Comparison of ENCODE assay signal across 11 cellular contexts in genomic region chr16:56847173-56847948, GRCh38. TPM values are rescaled to one million over a fixed set of nuclear protein-coding genes. Genes with fewer than 3 reads are reported as not detected.
DNase-seq lines count a peak whose midpoint lies in the region; ATAC-seq and TF ChIP-seq lines count a peak whose summit lies in the region.
"Had no signal": no experiment of that assay in that cellular context is flagged by ENCODE, and none has a peak within 500 bp of the region (broad histone marks: within the 10 kb centered on the region; RNA-seq: fewer than 3 reads in every experiment).

No MANE protein-coding gene starts in this region.

- no peaks in the 10 kb centered on the region for H3K9me2 ChIP-seq in OCI-LY7 (ENCODE audit: insufficient read depth, low read length)

- peak; percentile 41 for DNase-seq in DND-41
- DNase-seq in OCI-LY7 (ENCODE audit: low spot score) = peak; percentile 53
- DNase-seq in chondrocyte (ENCODE audit: low spot score) = no peak
- DNase-seq in KG1 (lab: John Stamatoyannopoulos, UW) = no peak
- DNase-seq in COR-L47 (lab: John Stamatoyannopoulos, UW) = no peak
- DNase-seq: activated effector memory CD4-positive, alpha-beta T cell treated with Interleukin-2 at 50 U/mL for 16 hours; H7 had no signal

- H4K20me1 ChIP-seq in DND-41 (ENCODE audit: insufficient read depth, low read length) = no peaks in the 10 kb centered on the region
- H4K20me1 ChIP-seq in OCI-LY7 (ENCODE audit: insufficient read depth, low read length) = no peaks in the 10 kb centered on the region

- H3K9ac ChIP-seq in DND-41 (ENCODE audit: low read depth, low read length) (no peak overlapping the region), parathyroid adenoma (no peak overlapping the region)

- intact Hi-C loops in OCI-LY7 (cut with micrococcal nuclease; ENCODE audit: unreplicated experiment) = no loop called here

- H3K27me3 Mint-ChIP-seq in chondrocyte (ENCODE audit: low read depth) = no peaks in the 10 kb centered on the region

- no peaks in the 10 kb centered on the region for H3K79me2 ChIP-seq in DND-41 (ENCODE audit: insufficient read depth, low read length)
- no peaks in the 10 kb centered on the region for H3K79me2 ChIP-seq in OCI-LY7 (ENCODE audit: insufficient read depth, low read depth, low read length)
- H3K79me2 ChIP-seq in parathyroid adenoma = no peaks in the 10 kb centered on the region

- peaks cover 55% of the 10 kb centered on the region for H3K4me1 Mint-ChIP-seq in chondrocyte (ENCODE audit: low read depth)

- H3K27ac ChIP-seq in DND-41 (ENCODE audit: low read length) (0 out of 2 replicates have a peak overlapping the region, but pooled peaks have one; percentile 5), OCI-LY7 (ENCODE audit: low read depth, low read length, poor library complexity, severe bottlenecking) (peak overlapping the region; percentile 27), parathyroid adenoma (peak overlapping the region; percentile 91), gastroesophageal sphincter (peak overlapping the region in 2 of 4 donors; percentile 18 to 43)

- H3K4me1 ChIP-seq in DND-41 (ENCODE audit: insufficient read depth, low read length) (peaks cover 9% of the 10 kb centered on the region), OCI-LY7 (ENCODE audit: insufficient read depth, low read length, poor library complexity, severe bottlenecking) (peaks cover 43% of the 10 kb centered on the region), parathyroid adenoma (peaks cover 47% of the 10 kb centered on the region), gastroesophageal sphincter (peaks cover 0 to 26% (median 0%) of the 10 kb centered on the region in 3 donors)

- H3K27me3 ChIP-seq in DND-41 (ENCODE audit: insufficient read depth, low read length, poor library complexity) (no peaks in the 10 kb centered on the region), parathyroid adenoma (ENCODE audit: control insufficient read depth, insufficient read depth, low read length) (no peaks in the 10 kb centered on the region), gastroesophageal sphincter (no peaks in the 10 kb centered on the region)
- H3K27me3 ChIP-seq: heart left ventricle had no signal

- ATAC-seq in DND-41 (ENCODE audit: insufficient read depth, low read depth) (peak; percentile 53; the same call in 1 of the 3 replicates), HG02759 (IDR thresholded peaks at IDR 0.05; ENCODE audit: unreplicated experiment) (no peak), gastroesophageal sphincter (no peak)

- TF ChIP-seq CTCF in DND-41 (IDR thresholded peaks at IDR 0.05; ENCODE audit: borderline replicate concordance, extremely low read depth, low read length, poor library complexity, severe bottlenecking) (no peak), OCI-LY7 (conservative IDR thresholded peaks at IDR 0.05; ENCODE audit: low read length) (no peak), chondrocyte (IDR thresholded peaks at IDR 0.05) (no peak), parathyroid adenoma (IDR thresholded peaks at IDR 0.05) (no peak), gastroesophageal sphincter (IDR thresholded peaks at IDR 0.05) (no peak)

- H3K4me2 ChIP-seq in DND-41 (ENCODE audit: insufficient read depth, low read length) (no peak overlapping the region), OCI-LY7 (ENCODE audit: low read length) (peak overlapping the region; percentile 35), parathyroid adenoma (ENCODE audit: low read length) (peak overlapping the region; percentile 15)

- H3K27ac Mint-ChIP-seq in chondrocyte (ENCODE audit: unreplicated experiment) = peak overlapping the region; percentile 95

- whole genome bisulfite sequencing in gastroesophageal sphincter (ENCODE audit: low coverage in 1 of 2), 2 donors = 58 to 90% methylated on average over 6 to 10 of the region's 10 CpGs

- no peaks in the 10 kb centered on the region for H3K9me3 Mint-ChIP-seq in chondrocyte (ENCODE audit: low read depth)

- H3K4me3 ChIP-seq in DND-41 (ENCODE audit: low read depth in 1 of 2, low read length in 2 of 2) (no peak overlapping the region), OCI-LY7 (ENCODE audit: low read depth, low read length, poor library complexity, severe bottlenecking) (no peak overlapping the region), parathyroid adenoma (ENCODE audit: low read depth, low read length) (no peak overlapping the region), gastroesophageal sphincter (no peak overlapping the region)
- H3K4me3 ChIP-seq: heart left ventricle had no signal

- no peak for TF ChIP-seq EP300 in gastroesophageal sphincter (IDR thresholded peaks at IDR 0.05)

- no peak overlapping the region for H3K4me3 Mint-ChIP-seq in chondrocyte (ENCODE audit: unreplicated experiment)

- H3K9me3 ChIP-seq in DND-41 (ENCODE audit: insufficient read depth, low read length, severe bottlenecking) (no peaks in the 10 kb centered on the region), OCI-LY7 (ENCODE audit: low read length) (peaks cover 5% of the 10 kb centered on the region; the same call in 1 of the 2 replicates), parathyroid adenoma (ENCODE audit: control insufficient read depth, low read length) (no peaks in the 10 kb centered on the region), gastroesophageal sphincter (no peaks in the 10 kb centered on the region)
- H3K9me3 ChIP-seq: heart left ventricle had no signal

- BruUV-seq in OCI-LY7 (replicated peaks; lab: Mats Ljungman, UMichigan) = no TSS peak

- CTCF ChIA-PET in OCI-LY7 (lab: Charles Lee; ENCODE audit: unreplicated experiment) = no interaction called here

- H3K36me3 ChIP-seq in DND-41 (ENCODE audit: insufficient read depth, low read length) (peaks cover 35% of the 10 kb centered on the region), OCI-LY7 (ENCODE audit: insufficient read depth, low read length) (peaks cover 48% of the 10 kb centered on the region), parathyroid adenoma (ENCODE audit: control insufficient read depth, insufficient read depth, low read length) (no peaks in the 10 kb centered on the region), gastroesophageal sphincter (peaks cover 0 to 35% of the 10 kb centered on the region in 2 donors)

- no peak for TF ChIP-seq POLR2A in gastroesophageal sphincter (IDR thresholded peaks at IDR 0.05)

- H3K36me3 Mint-ChIP-seq in chondrocyte (ENCODE audit: low read depth) = peaks cover 11% of the 10 kb centered on the region

- POLR2A ChIA-PET in OCI-LY7 (lab: Charles Lee) = interaction anchor here (0.6 to 2.4 kb wide), 7 partner anchors 12 to 315 kb away, joined by 3 to 9 read pairs (median 4); no protein-coding TSS in a partner anchor

- H2AFZ ChIP-seq in DND-41 (ENCODE audit: low read depth, low read length) = no peak overlapping the region
- no peak overlapping the region for H2AFZ ChIP-seq in OCI-LY7 (ENCODE audit: low read length)
- peak overlapping the region; percentile 80 for H2AFZ ChIP-seq in parathyroid adenoma

RNA-seq across cellular contexts. Expression of gene SLC12A3, which starts 17.6 kb away (rescaled TPM):
- 0.25 and 1.6 TPM in 2 replicates for total RNA-seq in OCI-LY7 (2014; rRNA removed; shearing (Covaris generic))
- total RNA-seq in OCI-LY7 (2022) (0.63 and 0.88 TPM in 2 replicates), chondrocyte (not detected in 3 replicates), gastroesophageal sphincter (not detected)
- total RNA-seq: H7 had no signal

Comparison
In these comparisons a context has a peak if more than half of its experiments do, and no peak if none do; other contexts are left out.
1. DNase-seq: peak in DND-41 (single experiment) and OCI-LY7 (single experiment); none in chondrocyte (single experiment), KG1 (single experiment) and COR-L47 (single experiment).